8 cellular contexts compared by ENCODE assay signal in the genomic region with DNA sequence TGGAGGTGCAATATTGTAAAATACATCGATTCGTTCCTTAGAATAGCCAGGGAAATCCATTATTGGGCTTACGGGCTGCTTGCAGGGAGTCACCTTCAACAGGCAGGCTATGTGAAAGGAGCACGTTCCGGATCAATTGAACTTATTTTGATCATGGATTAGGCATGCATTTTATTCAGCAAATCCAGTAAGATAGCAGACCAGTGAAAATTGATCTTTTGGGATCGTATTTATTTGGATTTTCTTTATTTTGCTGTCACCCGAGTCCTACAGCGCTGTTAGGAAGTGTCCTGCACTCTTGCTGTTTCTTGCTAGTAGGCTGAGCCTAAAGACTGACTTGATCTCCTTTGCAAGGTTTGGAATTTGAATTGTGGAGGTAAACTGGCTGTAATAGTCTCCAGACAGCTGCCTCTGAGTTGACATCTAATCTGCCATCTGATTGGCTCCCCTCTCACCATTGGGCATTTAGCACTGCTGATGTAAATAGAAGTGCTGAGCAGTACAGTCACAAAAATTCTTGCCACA. TPM values are rescaled to one million over a fixed set of nuclear protein-coding genes. Genes with fewer than 3 reads are reported as not detected.
DNase-seq lines count a peak whose midpoint lies in the region; ATAC-seq, FAIRE-seq and TF ChIP-seq lines count a peak whose summit lies in the region.

No MANE protein-coding gene starts in this region.

- H3K79me2 ChIP-seq in neural cell (replicated peaks; ENCODE audit: insufficient read depth, low read length), result peaks cover 70% of the 10 kb centered on the region

- H3K4me3 ChIP-seq in GM06990 (replicated peaks; ENCODE audit: low read depth, low read length) (peak overlapping the region; percentile 74), H7 (ENCODE audit: insufficient read depth, low read depth, low read length) (peak overlapping the region; percentile 89), neural cell (ENCODE audit: low read length) (peak overlapping the region; percentile 89)

- no peak overlapping the region for H2AFZ ChIP-seq in neural cell (ENCODE audit: low read depth, low read length)

- peaks cover 3% of the 10 kb centered on the region for H3F3A ChIP-seq in neural cell (ENCODE audit: insufficient read depth, low read length, poor library complexity, severe bottlenecking)

- H4K20me1 ChIP-seq in neural cell (ENCODE audit: insufficient read depth), result peaks cover 17% of the 10 kb centered on the region

- peak; percentile 24 for TF ChIP-seq EP300 in neural cell (conservative IDR thresholded peaks at IDR 0.05; ENCODE audit: poor library complexity, severe bottlenecking)

- TF ChIP-seq CTCF in GM06990 (IDR thresholded peaks at IDR 0.05; ENCODE audit: insufficient read depth, low read length, poor library complexity, severe bottlenecking) (no peak), neural cell (IDR thresholded peaks at IDR 0.05; ENCODE audit: poor library complexity, severe bottlenecking) (no peak)

- peak; percentile 45 for TF ChIP-seq RAD21 in neural cell (conservative IDR thresholded peaks at IDR 0.05)

- H3K36me3 Mint-ChIP-seq in activated naive CD4-positive, alpha-beta T cell treated with anti-CD3 and anti-CD28 coated beads, Interleukin-2, amount 50 U/mL, for 72 hours, result peaks cover 0 to 10% of the 10 kb centered on the region in 2 donors

- peak; percentile 89 for FAIRE-seq in RCC 7860 (lab: Jason Lieb, UNC)

- peak; percentile 62 to 65 for ATAC-seq in activated naive CD4-positive, alpha-beta T cell treated with anti-CD3 and anti-CD28 coated beads, Interleukin-2, amount 50 U/mL, for 72 hours

- peak overlapping the region; percentile 97 for H3K9ac ChIP-seq in neural cell (ENCODE audit: low read length)

- no peaks in the 10 kb centered on the region for H3K9me3 ChIP-seq in neural cell (ENCODE audit: low read length)

- H3K4me2 ChIP-seq in neural cell (ENCODE audit: low read length), result peak overlapping the region; percentile 68

- H3K9me3 Mint-ChIP-seq in activated naive CD4-positive, alpha-beta T cell treated with anti-CD3 and anti-CD28 coated beads, Interleukin-2, amount 50 U/mL, for 72 hours, result no peaks in the 10 kb centered on the region

- DNase-seq in GM06990 (ENCODE audit: extremely low read depth, insufficient read length) (no peak), H7 (peak; percentile 65), Kasumi-1 (lab: John Stamatoyannopoulos, UW) (peak; percentile 85 to 88), RCC 7860 (ENCODE audit: low spot score) (peak; percentile 79), foreskin melanocyte (peak; percentile 87), mesenteric fat pad (ENCODE audit: low spot score) (no peak)
- DNase-seq in activated naive CD4-positive, alpha-beta T cell treated with anti-CD3 and anti-CD28 coated beads, Interleukin-2, amount 50 U/mL, for 72 hours (ENCODE audit: low spot score in 2 of 2), result peak in 1 of 2 donors; percentile 43

- H3K27me3 ChIP-seq in GM06990 (replicated peaks; ENCODE audit: control insufficient read depth, insufficient read depth, low read length), result no peaks in the 10 kb centered on the region
- H3K27me3 ChIP-seq in H7 (ENCODE audit: control insufficient read depth, insufficient read depth, low read length), result no peaks in the 10 kb centered on the region
- H3K27me3 ChIP-seq in neural cell (ENCODE audit: insufficient read depth, low read depth, low read length), result no peaks in the 10 kb centered on the region

- H3K27ac ChIP-seq in neural cell (ENCODE audit: low read length), result peak overlapping the region; percentile 68

- H3K36me3 ChIP-seq in GM06990 (ENCODE audit: control insufficient read depth, insufficient read depth, low read length), result no peaks in the 10 kb centered on the region
- no peaks in the 10 kb centered on the region for H3K36me3 ChIP-seq in H7 (replicated peaks; ENCODE audit: control insufficient read depth, insufficient read depth, low read length)
- H3K36me3 ChIP-seq in neural cell (ENCODE audit: insufficient read depth, low read length), result no peaks in the 10 kb centered on the region

- H3K9me2 ChIP-seq in neural cell (ENCODE audit: insufficient read depth, low read length), result no peaks in the 10 kb centered on the region

- H3K27ac Mint-ChIP-seq in activated naive CD4-positive, alpha-beta T cell treated with anti-CD3 and anti-CD28 coated beads, Interleukin-2, amount 50 U/mL, for 72 hours, result peak overlapping the region; percentile 89 to 97

TF ChIP-seq in neural cell, 6 proteins besides CTCF, POLR2A, EP300 and RAD21:
- peak; percentile 92 for TF ChIP-seq MXI1 (conservative IDR thresholded peaks at IDR 0.05; ENCODE audit: poor library complexity, severe bottlenecking)
- no peak for TF ChIP-seq SMC3 (conservative IDR thresholded peaks at IDR 0.05; ENCODE audit: poor library complexity)
- peak; percentile 63 for TF ChIP-seq POLR2AphosphoS5 (IDR thresholded peaks at IDR 0.05)
- TF ChIP-seq, protein P1, sequence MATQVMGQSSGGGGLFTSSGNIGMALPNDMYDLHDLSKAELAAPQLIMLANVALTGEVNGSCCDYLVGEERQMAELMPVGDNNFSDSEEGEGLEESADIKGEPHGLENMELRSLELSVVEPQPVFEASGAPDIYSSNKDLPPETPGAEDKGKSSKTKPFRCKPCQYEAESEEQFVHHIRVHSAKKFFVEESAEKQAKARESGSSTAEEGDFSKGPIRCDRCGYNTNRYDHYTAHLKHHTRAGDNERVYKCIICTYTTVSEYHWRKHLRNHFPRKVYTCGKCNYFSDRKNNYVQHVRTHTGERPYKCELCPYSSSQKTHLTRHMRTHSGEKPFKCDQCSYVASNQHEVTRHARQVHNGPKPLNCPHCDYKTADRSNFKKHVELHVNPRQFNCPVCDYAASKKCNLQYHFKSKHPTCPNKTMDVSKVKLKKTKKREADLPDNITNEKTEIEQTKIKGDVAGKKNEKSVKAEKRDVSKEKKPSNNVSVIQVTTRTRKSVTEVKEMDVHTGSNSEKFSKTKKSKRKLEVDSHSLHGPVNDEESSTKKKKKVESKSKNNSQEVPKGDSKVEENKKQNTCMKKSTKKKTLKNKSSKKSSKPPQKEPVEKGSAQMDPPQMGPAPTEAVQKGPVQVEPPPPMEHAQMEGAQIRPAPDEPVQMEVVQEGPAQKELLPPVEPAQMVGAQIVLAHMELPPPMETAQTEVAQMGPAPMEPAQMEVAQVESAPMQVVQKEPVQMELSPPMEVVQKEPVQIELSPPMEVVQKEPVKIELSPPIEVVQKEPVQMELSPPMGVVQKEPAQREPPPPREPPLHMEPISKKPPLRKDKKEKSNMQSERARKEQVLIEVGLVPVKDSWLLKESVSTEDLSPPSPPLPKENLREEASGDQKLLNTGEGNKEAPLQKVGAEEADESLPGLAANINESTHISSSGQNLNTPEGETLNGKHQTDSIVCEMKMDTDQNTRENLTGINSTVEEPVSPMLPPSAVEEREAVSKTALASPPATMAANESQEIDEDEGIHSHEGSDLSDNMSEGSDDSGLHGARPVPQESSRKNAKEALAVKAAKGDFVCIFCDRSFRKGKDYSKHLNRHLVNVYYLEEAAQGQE (IDR thresholded peaks at IDR 0.05; ENCODE audit: borderline replicate concordance), result no peak

RNA-seq across cellular contexts. Expression of a gene that starts 3.0 kb away (rescaled TPM):
- total RNA-seq in H7 (2014; rRNA removed; shearing (Covaris generic)), result 20.9 and 27.8 TPM in 2 replicates
- 10 to 100 TPM; 53.1 to 69.5 TPM for total RNA-seq in activated naive CD4-positive, alpha-beta T cell treated with anti-CD3 and anti-CD28 coated beads, Interleukin-2, amount 50 U/mL, for 72 hours
- 35.0 and 42.5 TPM in 2 replicates for polyA plus RNA-seq in neural cell
- 168 and 231 TPM in 2 replicates for polyA minus RNA-seq in neural cell
- 87.4 TPM for total RNA-seq in mesenteric fat pad

Comparison
In these comparisons a context has a peak if more than half of its experiments do, and no peak if none do; other contexts are left out.
1. DNase-seq: peak in H7 (single experiment), Kasumi-1 (2 of 2), RCC 7860 (single experiment) and foreskin melanocyte (single experiment); none in GM06990 (single experiment) and mesenteric fat pad (single experiment).
2. Peak in every context shown above with its lines, with median percentiles within 50 percentile points of each other: H3K4me3 ChIP-seq.